Comparison of ENCODE assay signal across 1 cellular context in the genomic region with DNA sequence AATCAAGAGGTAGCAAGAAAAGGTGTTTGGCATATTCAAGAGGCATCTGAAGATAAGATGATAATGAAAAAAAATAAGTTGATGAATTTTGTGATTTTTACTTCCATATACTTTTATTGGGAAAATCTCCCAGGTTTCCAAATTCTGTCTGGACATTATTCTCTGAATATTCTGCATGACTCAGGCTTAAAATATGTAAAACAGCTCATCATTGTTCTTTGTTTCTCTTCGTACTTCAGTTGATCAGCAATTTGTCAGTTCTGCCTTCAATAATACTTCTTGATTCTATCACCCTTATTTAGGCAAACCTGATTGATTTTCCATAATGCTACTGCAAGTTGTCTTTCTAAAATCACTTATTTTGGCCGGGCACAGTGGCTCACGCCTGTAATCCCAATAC.
TF ChIP-seq lines count a peak whose summit lies in the region.

No MANE protein-coding gene starts in this region.

TF ChIP-seq in endothelial cell of umbilical vein, 7 proteins besides CTCF, POLR2A, EP300 and RAD21:
- TF ChIP-seq FOS (IDR thresholded peaks at IDR 0.05; ENCODE audit: borderline replicate concordance, insufficient read depth, low read length) (peak; percentile 60), POLR2AphosphoS5 (IDR thresholded peaks at IDR 0.05; ENCODE audit: insufficient read depth, low read depth, low read length) (no peak)
